ENCODE assay signal across 8 cellular contexts in genomic region chr3:155744091-155744625, GRCh38. TPM values are rescaled to one million over a fixed set of nuclear protein-coding genes. Genes with fewer than 3 reads are reported as not detected.
DNase-seq lines count a peak whose midpoint lies in the region; ATAC-seq, FAIRE-seq and TF ChIP-seq lines count a peak whose summit lies in the region.

No MANE protein-coding gene starts in this region.

- FAIRE-seq in D721Med (lab: Jason Lieb, UNC), result no peak
- no peak for FAIRE-seq in small intestine (lab: Jason Lieb, UNC)

- peaks cover 0 to 8% of the 10 kb centered on the region in 2 donors for H3K27me3 ChIP-seq in small intestine (ENCODE audit: control insufficient read depth in 2 of 2, insufficient read depth in 2 of 2, low read length in 2 of 2)

- no peak for TF ChIP-seq CTCF in D721Med (IDR thresholded peaks at IDR 0.05; ENCODE audit: insufficient read depth, missing control alignments)

- no peaks in the 10 kb centered on the region for H3K4me1 ChIP-seq in small intestine (ENCODE audit: control insufficient read depth in 2 of 2, insufficient read depth in 1 of 2, low read depth in 1 of 2, low read length in 1 of 2)

- no peaks in the 10 kb centered on the region for H3K9me3 ChIP-seq in small intestine (ENCODE audit: control insufficient read depth, low read depth)

- DNase-seq in D721Med (ENCODE audit: insufficient read length, low spot score), result peak; percentile 65
- DNase-seq in LoVo (ENCODE audit: low spot score), result peak; percentile 79
- DNase-seq in SKM-1 treated with dmso at 0.1 percent for 144 hours (lab: John Stamatoyannopoulos, UW; ENCODE audit: unreplicated experiment), result peak; percentile 19
- peak; percentile 82 for DNase-seq in astrocyte of the hippocampus (ENCODE audit: low read depth, low spot score)
- peak; percentile 93 for DNase-seq in iPS-NIHi11 (ENCODE audit: low spot score)
- DNase-seq in small intestine, result peak; percentile 67
- DNase-seq in GM19240 (ENCODE audit: insufficient read length, low spot score), result no peak

- peak; percentile 47 for ATAC-seq in GM21723 (IDR thresholded peaks at IDR 0.05; ENCODE audit: unreplicated experiment)

- no peaks in the 10 kb centered on the region for H3K36me3 ChIP-seq in small intestine (ENCODE audit: control insufficient read depth in 2 of 2, insufficient read depth in 2 of 2, low read length in 2 of 2)

- peak overlapping the region; percentile 52 to 70 for H3K4me3 ChIP-seq in small intestine (ENCODE audit: low read depth in 1 of 2, low read length in 2 of 2)

- WGBS in small intestine, 3 donors, result 1% methylated on average over 40 to 46 of the region's 46 CpGs

- H3K27ac ChIP-seq in small intestine (ENCODE audit: low read depth in 1 of 2, low read length in 1 of 2), result peak overlapping the region in 1 of 2 donors; percentile 63

RNA-seq across cellular contexts. Expression of gene PLCH1, which starts 0.7 kb away (rescaled TPM):
- 1 to 10 TPM; 1.4 to 3.1 (median 2.5) TPM for polyA plus RNA-seq in small intestine
